ENCODE assay signal across 8 cellular contexts in genomic region chr2:3303583-3304406, GRCh38.
DNase-seq lines count a peak whose midpoint lies in the region; ATAC-seq and TF ChIP-seq lines count a peak whose summit lies in the region.

No MANE protein-coding gene starts in this region.

- peak overlapping the region; percentile 61 to 81 (median 70) for H3K9ac ChIP-seq in BLaER1 treated with 17β-estradiol and CSF1 and Interleukin-3, amounts not matched to agents 10 nM and 100 nM

- ATAC-seq in GM19372 (IDR thresholded peaks at IDR 0.05; ENCODE audit: low read depth, unreplicated experiment) (peak; percentile 99), HG03460 (IDR thresholded peaks at IDR 0.05; ENCODE audit: unreplicated experiment) (peak; percentile 99), lung (ENCODE audit: insufficient read depth, low FRiP score) (peak; percentile 96)

- H3K9me3 ChIP-seq in BLaER1 treated with 17β-estradiol and CSF1 and Interleukin-3, amounts not matched to agents 10 nM and 100 nM (replicated peaks in 1 of 11), result peaks cover 0 to 6% (median 4%) of the 10 kb centered on the region in 11 experiments; a peak in 11 of 22 replicates
- peaks cover 0 to 3% of the 10 kb centered on the region in 2 donors for H3K9me3 ChIP-seq in lung (ENCODE audit: control insufficient read depth in 2 of 2, insufficient read depth in 1 of 2, low read length in 1 of 2)

- H4K20me1 ChIP-seq in BLaER1 treated with 17β-estradiol and CSF1 and Interleukin-3, amounts not matched to agents 10 nM and 100 nM, result peaks cover 0 to 39% (median 9%) of the 10 kb centered on the region in 11 experiments; a peak in 11 of 22 replicates

- peak; percentile 83 to 88 for DNase-seq in NCI-H524 (lab: John Stamatoyannopoulos, UW)
- peak; percentile 77 for DNase-seq in activated CD4-positive, alpha-beta memory T cell treated with anti-CD3 and anti-CD28 coated beads, Interleukin-2, amount 10 ng/mL, durations not matched to agents 7 days and 5 days
- peak; percentile 92 for DNase-seq in ecto neural progenitor cell (ENCODE audit: low spot score)
- peak; percentile 88 for DNase-seq in lung (ENCODE audit: low spot score)
- DNase-seq in stimulated activated CD4-positive, alpha-beta T cell treated with anti-CD3 and anti-CD28 coated beads, TNF-alpha, amount 100 ng/mL, for 48 hours (ENCODE audit: low read depth in 3 of 3), result peak; percentile 62 to 70 (median 68)

- peak overlapping the region; percentile 70 to 98 (median 87) for H3K4me2 ChIP-seq in BLaER1 treated with 17β-estradiol and CSF1 and Interleukin-3, amounts not matched to agents 10 nM and 100 nM

- TF ChIP-seq CTCF in lung (IDR thresholded peaks at IDR 0.05; ENCODE audit: control extremely low read depth, extremely low read depth), result peak; percentile 90

- 39 to 40% methylated on average over 34 of the region's 34 CpGs for WGBS in lung, 2 donors

- peak overlapping the region; percentile 24 to 83 (median 69); a peak in 20 of 22 replicates for H3K27ac ChIP-seq in BLaER1 treated with 17β-estradiol and CSF1 and Interleukin-3, amounts not matched to agents 10 nM and 100 nM
- peak overlapping the region in 1 of 2 donors; percentile 58 for H3K27ac ChIP-seq in lung (ENCODE audit: low read depth in 1 of 2, low read length in 1 of 2)

- no peak overlapping the region for H3K27ac Mint-ChIP-seq in activated CD4-positive, alpha-beta memory T cell treated with anti-CD3 and anti-CD28 coated beads, Interleukin-2, amount 10 ng/mL, durations not matched to agents 7 days and 5 days

- peaks cover 4% of the 10 kb centered on the region for H3K36me3 Mint-ChIP-seq in activated CD4-positive, alpha-beta memory T cell treated with anti-CD3 and anti-CD28 coated beads, Interleukin-2, amount 10 ng/mL, durations not matched to agents 7 days and 5 days (ENCODE audit: low read depth)

- H3K4me1 ChIP-seq in BLaER1 treated with 17β-estradiol and CSF1 and Interleukin-3, amounts not matched to agents 10 nM and 100 nM, result peaks cover 11 to 20% (median 15%) of the 10 kb centered on the region in 10 experiments
- peaks cover 0 to 5% of the 10 kb centered on the region in 2 donors for H3K4me1 ChIP-seq in lung (ENCODE audit: control insufficient read depth in 2 of 2, insufficient read depth in 2 of 2, low read length in 2 of 2)

- H3K36me3 ChIP-seq in BLaER1 treated with 17β-estradiol and CSF1 and Interleukin-3, amounts not matched to agents 10 nM and 100 nM, result peaks cover 14 to 54% (median 33%) of the 10 kb centered on the region in 11 experiments; a peak in 20 of 22 replicates
- peaks cover 0 to 2% of the 10 kb centered on the region in 2 donors for H3K36me3 ChIP-seq in lung (ENCODE audit: control insufficient read depth in 2 of 2, insufficient read depth in 2 of 2, low read length in 2 of 2)

- POLR2A ChIA-PET in activated CD4-positive, alpha-beta memory T cell treated with anti-CD3 and anti-CD28 coated beads, Interleukin-2, amount 10 ng/mL, durations not matched to agents 7 days and 5 days (lab: Charles Lee), result no interaction called here

- no peaks in the 10 kb centered on the region for H3K9me3 Mint-ChIP-seq in activated CD4-positive, alpha-beta memory T cell treated with anti-CD3 and anti-CD28 coated beads, Interleukin-2, amount 10 ng/mL, durations not matched to agents 7 days and 5 days

- H3K27me3 ChIP-seq in BLaER1 treated with 17β-estradiol and CSF1 and Interleukin-3, amounts not matched to agents 10 nM and 100 nM, result no peaks in the 10 kb centered on the region
- no peaks in the 10 kb centered on the region for H3K27me3 ChIP-seq in lung (ENCODE audit: control insufficient read depth, insufficient read depth)

- H3K4me1 Mint-ChIP-seq in activated CD4-positive, alpha-beta memory T cell treated with anti-CD3 and anti-CD28 coated beads, Interleukin-2, amount 10 ng/mL, durations not matched to agents 7 days and 5 days, result peaks cover 9% of the 10 kb centered on the region

- CTCF ChIA-PET in activated CD4-positive, alpha-beta memory T cell treated with anti-CD3 and anti-CD28 coated beads, Interleukin-2, amount 10 ng/mL, durations not matched to agents 7 days and 5 days (lab: Charles Lee), result interaction anchor here (0.9 to 1.0 kb wide), 4 partner anchors 9 to 81 kb away, joined by 3 to 5 read pairs (median 3); no protein-coding TSS in a partner anchor

- H3K4me3 ChIP-seq in BLaER1 treated with 17β-estradiol and CSF1 and Interleukin-3, amounts not matched to agents 10 nM and 100 nM, result peak overlapping the region; percentile 20 to 58 (median 42); a peak in 16 of 20 replicates
- H3K4me3 ChIP-seq in lung, result no peak overlapping the region

- H3K27me3 Mint-ChIP-seq in activated CD4-positive, alpha-beta memory T cell treated with anti-CD3 and anti-CD28 coated beads, Interleukin-2, amount 10 ng/mL, durations not matched to agents 7 days and 5 days, result no peaks in the 10 kb centered on the region

- no peak overlapping the region for H3K4me3 Mint-ChIP-seq in activated CD4-positive, alpha-beta memory T cell treated with anti-CD3 and anti-CD28 coated beads, Interleukin-2, amount 10 ng/mL, durations not matched to agents 7 days and 5 days
